8 cellular contexts compared by ENCODE assay signal in the genomic region with DNA sequence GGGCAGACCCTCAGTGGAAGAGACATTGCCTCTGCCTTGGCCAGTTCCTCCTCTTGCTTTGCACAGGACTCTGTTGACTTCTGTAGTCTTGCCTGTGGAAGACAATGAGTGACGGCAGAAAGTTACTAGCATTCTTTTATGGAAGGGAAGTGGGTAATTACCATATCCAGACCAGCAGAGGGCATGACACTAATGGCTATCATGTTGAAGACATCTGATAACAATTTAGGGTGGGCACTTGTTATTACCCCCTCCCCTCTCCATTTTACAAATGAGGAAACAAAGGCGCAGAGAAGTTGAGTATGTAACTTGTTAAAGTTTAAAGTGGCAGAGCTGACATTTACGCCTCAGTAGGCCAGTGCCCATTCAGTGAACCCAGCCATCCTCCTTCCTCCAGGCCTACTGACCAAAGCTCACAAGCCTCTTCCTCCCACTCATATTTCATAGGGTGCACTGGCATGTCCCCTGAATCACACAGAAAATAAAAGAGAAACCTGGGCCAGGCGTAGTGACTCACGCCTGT. TPM values are rescaled to one million over a fixed set of nuclear protein-coding genes. Genes with fewer than 3 reads are reported as not detected.
DNase-seq lines count a peak whose midpoint lies in the region; ATAC-seq and TF ChIP-seq lines count a peak whose summit lies in the region.

No MANE protein-coding gene starts in this region.

- CTCF ChIA-PET in IMR-90 (lab: Yijun Ruan, JAX), result no interaction called here

- DNase-seq in Daoy (ENCODE audit: low read depth) (peak; percentile 78), IMR-90 (no peak), brain microvascular endothelial cell (peak; percentile 62), spleen (no peak), NCI-H187 treated with DMSO at 0.1 percent for 48 hours (lab: John Stamatoyannopoulos, UW) (no peak), RPMI8226 (no peak), NCI-H446 treated with DMSO at 0.1 percent for 48 hours (lab: John Stamatoyannopoulos, UW) (no peak)

- no peak for ATAC-seq in IMR-90 (ENCODE audit: low read depth)

- no peak overlapping the region for H3K27ac ChIP-seq in IMR-90 (ENCODE audit: insufficient read depth, low read length)
- peak overlapping the region; percentile 77 for H3K27ac ChIP-seq in brain microvascular endothelial cell
- peak overlapping the region; percentile 99 for H3K27ac ChIP-seq in mesodermal cell (ENCODE audit: low read depth, low read length, severe bottlenecking)
- H3K27ac ChIP-seq in spleen, result no peak overlapping the region

- TF ChIP-seq RAD21 in IMR-90 (IDR thresholded peaks at IDR 0.05; ENCODE audit: low read length), result no peak

- no peak overlapping the region for H2BK5ac ChIP-seq in IMR-90 (ENCODE audit: low read depth, low read length, poor library complexity, severe bottlenecking)

- no peak overlapping the region for H4K8ac ChIP-seq in IMR-90 (ENCODE audit: low read depth in 2 of 2, low read length in 2 of 2)

- peaks cover 13% of the 10 kb centered on the region for H3K27me3 ChIP-seq in IMR-90 (ENCODE audit: control insufficient read depth, insufficient read depth, low read length)
- H3K27me3 ChIP-seq in brain microvascular endothelial cell (replicated peaks), result no peaks in the 10 kb centered on the region
- peaks cover 0 to 5% (median 0%) of the 10 kb centered on the region in 7 donors for H3K27me3 ChIP-seq in spleen (replicated peaks in 1 of 7)

- H3K9me1 ChIP-seq in IMR-90 (ENCODE audit: insufficient read depth, low read length), result no peaks in the 10 kb centered on the region

- H2BK20ac ChIP-seq in IMR-90 (ENCODE audit: low read depth, low read length), result no peak overlapping the region

- no peak overlapping the region for H3K56ac ChIP-seq in IMR-90 (ENCODE audit: extremely low read depth, insufficient read depth, low read length)

- H3K23ac ChIP-seq in IMR-90 (ENCODE audit: low read depth, low read length), result no peak overlapping the region

- H2BK120ac ChIP-seq in IMR-90 (ENCODE audit: low read depth, low read length), result no peak overlapping the region

- H2AK5ac ChIP-seq in IMR-90 (ENCODE audit: low read depth, low read length), result no peak overlapping the region

- no peak overlapping the region for H3K4me2 ChIP-seq in IMR-90 (ENCODE audit: low read depth, low read length)

- intact Hi-C loops in IMR-90 (cut with micrococcal nuclease), result no loop called here
- intact Hi-C loops in spleen (cut with DNase I; ENCODE audit: low total_unique reads), result no loop called here

- TF ChIP-seq CTCF in IMR-90 (conservative IDR thresholded peaks at IDR 0.05; ENCODE audit: low read depth, low read length) (peak; percentile 24; the same call in 1 of the 2 replicates), brain microvascular endothelial cell (IDR thresholded peaks at IDR 0.05; ENCODE audit: low read depth, low read length, missing control alignments) (peak; percentile 57), spleen (IDR thresholded peaks at IDR 0.05 in 8 of 11, conservative IDR thresholded peaks at IDR 0.05 in 3 of 11) (peak in 4 of 11 experiments; percentile 18 to 38 (median 30))

- dilution Hi-C loops in IMR-90 (cut with HindIII; ENCODE audit: low sequenced_read_pairs, unreplicated experiment), result no loop called here

- TF ChIP-seq POLR2A in IMR-90 (IDR thresholded peaks at IDR 0.05; ENCODE audit: low read depth, low read length), result no peak
- no peak for TF ChIP-seq POLR2A in spleen (IDR thresholded peaks at IDR 0.05)

- BruUV-seq in IMR-90 (replicated peaks; lab: Mats Ljungman, UMichigan), result no TSS peak

- no CpG with 5 or more reads among the region's 5 CpGs for WGBS in IMR-90 (ENCODE audit: extremely low coverage in 2 of 2, insufficient read length in 1 of 2), 2 experiments
- 81 to 100% methylated on average over 2 to 3 of the region's 5 CpGs for WGBS in mesodermal cell (ENCODE audit: insufficient coverage in 2 of 2), 2 experiments
- 74 to 85% (median 81%) methylated on average over 5 of the region's 5 CpGs for WGBS in spleen, 5 donors

- H4K20me1 ChIP-seq in IMR-90 (ENCODE audit: insufficient read depth, low read length), result no peaks in the 10 kb centered on the region

- in situ Hi-C loops in IMR-90 (cut with MboI; ENCODE audit: low sequenced_read_pairs), result no loop called here
- in situ Hi-C loops in brain microvascular endothelial cell (cut with HindIII; ENCODE audit: low pct_ligation_motif_present, low sequenced_read_pairs), result loop anchor here (25.0 kb wide), 1 partner anchor 470 kb away; no protein-coding TSS in a partner anchor

- H3K9ac ChIP-seq in IMR-90 (ENCODE audit: low read depth, low read length), result no peak overlapping the region

- H3K79me1 ChIP-seq in IMR-90 (ENCODE audit: low read depth in 1 of 2, low read length in 2 of 2), result no peaks in the 10 kb centered on the region

- no peaks in the 10 kb centered on the region for H3K36me3 ChIP-seq in IMR-90 (ENCODE audit: control insufficient read depth, insufficient read depth, low read length)
- no peaks in the 10 kb centered on the region for H3K36me3 ChIP-seq in brain microvascular endothelial cell (replicated peaks)
- H3K36me3 ChIP-seq in mesodermal cell (ENCODE audit: control insufficient read depth, insufficient read depth, low read length), result no peaks in the 10 kb centered on the region
- H3K36me3 ChIP-seq in spleen, result no peaks in the 10 kb centered on the region

- H2AK9ac ChIP-seq in IMR-90 (replicated peaks; ENCODE audit: low read depth, low read length, poor library complexity), result peak overlapping the region; percentile 74

- H3K4me1 ChIP-seq in IMR-90 (ENCODE audit: control insufficient read depth, insufficient read depth, low read length) (no peaks in the 10 kb centered on the region), mesodermal cell (ENCODE audit: control insufficient read depth, insufficient read depth, low read length, poor library complexity, severe bottlenecking) (peaks cover 49% of the 10 kb centered on the region), spleen (no peaks in the 10 kb centered on the region)

- H2BK15ac ChIP-seq in IMR-90 (ENCODE audit: low read depth, low read length), result no peak overlapping the region

- no peaks in the 10 kb centered on the region for H3K9me3 ChIP-seq in IMR-90 (ENCODE audit: control insufficient read depth, insufficient read depth, low read length)
- H3K9me3 ChIP-seq in mesodermal cell (ENCODE audit: control insufficient read depth, low read length), result no peaks in the 10 kb centered on the region
- no peaks in the 10 kb centered on the region for H3K9me3 ChIP-seq in spleen

- no peak overlapping the region for H3K14ac ChIP-seq in IMR-90 (replicated peaks; ENCODE audit: low read depth, low read length)

- POLR2A ChIA-PET in IMR-90 (lab: Charles Lee; ENCODE audit: unreplicated experiment), result no interaction called here

- no peak overlapping the region for H3K18ac ChIP-seq in IMR-90 (ENCODE audit: low read depth, low read length)

- H4K5ac ChIP-seq in IMR-90 (ENCODE audit: low read depth, low read length), result no peak overlapping the region

- no peak overlapping the region for H3K4ac ChIP-seq in IMR-90 (ENCODE audit: low read depth, low read length)

- no peak overlapping the region for H3K4me3 ChIP-seq in IMR-90 (ENCODE audit: insufficient read depth, low read depth, low read length)
- no peak overlapping the region for H3K4me3 ChIP-seq in brain microvascular endothelial cell (ENCODE audit: low read depth, low read length)
- no peak overlapping the region for H3K4me3 ChIP-seq in mesodermal cell (ENCODE audit: extremely low read depth, insufficient read depth, low read length, poor library complexity, severe bottlenecking)
- no peak overlapping the region for H3K4me3 ChIP-seq in spleen

- no peak overlapping the region for H2AFZ ChIP-seq in IMR-90 (replicated peaks; ENCODE audit: low read length, poor library complexity)

- H4K91ac ChIP-seq in IMR-90 (ENCODE audit: insufficient read depth, low read depth, low read length), result no peak overlapping the region

TF ChIP-seq in IMR-90, 13 proteins besides CTCF, POLR2A, EP300 and RAD21 (continues in another document):
- TF ChIP-seq MAZ (IDR thresholded peaks at IDR 0.05; ENCODE audit: borderline replicate concordance, low read depth, low read length) (no peak), USF2 (IDR thresholded peaks at IDR 0.05; ENCODE audit: low read depth, low read length) (no peak), CHD1 (IDR thresholded peaks at IDR 0.05; ENCODE audit: low read depth, low read length) (no peak), RFX5 (IDR thresholded peaks at IDR 0.05; ENCODE audit: low read depth, low read length) (no peak), BHLHE40 (IDR thresholded peaks at IDR 0.05; ENCODE audit: low read depth, low read length) (no peak), FOS (IDR thresholded peaks at IDR 0.05; ENCODE audit: low read depth, low read length) (no peak), RCOR1 (IDR thresholded peaks at IDR 0.05; ENCODE audit: insufficient replicate concordance, low read length) (no peak), NFE2L2 (IDR thresholded peaks at IDR 0.05; ENCODE audit: low read depth, low read length) (no peak), MXI1 (IDR thresholded peaks at IDR 0.05; ENCODE audit: borderline replicate concordance, low read depth, low read length) (no peak), SMC3 (IDR thresholded peaks at IDR 0.05; ENCODE audit: low read depth, low read length) (no peak)
- TF ChIP-seq, protein P1, sequence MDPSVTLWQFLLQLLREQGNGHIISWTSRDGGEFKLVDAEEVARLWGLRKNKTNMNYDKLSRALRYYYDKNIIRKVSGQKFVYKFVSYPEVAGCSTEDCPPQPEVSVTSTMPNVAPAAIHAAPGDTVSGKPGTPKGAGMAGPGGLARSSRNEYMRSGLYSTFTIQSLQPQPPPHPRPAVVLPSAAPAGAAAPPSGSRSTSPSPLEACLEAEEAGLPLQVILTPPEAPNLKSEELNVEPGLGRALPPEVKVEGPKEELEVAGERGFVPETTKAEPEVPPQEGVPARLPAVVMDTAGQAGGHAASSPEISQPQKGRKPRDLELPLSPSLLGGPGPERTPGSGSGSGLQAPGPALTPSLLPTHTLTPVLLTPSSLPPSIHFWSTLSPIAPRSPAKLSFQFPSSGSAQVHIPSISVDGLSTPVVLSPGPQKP (IDR thresholded peaks at IDR 0.05; ENCODE audit: borderline replicate concordance, low read depth, low read length), result no peak

RNA-seq across cellular contexts. Expression of gene FMN1, which starts 48.2 kb away (rescaled TPM):
- 4.9 and 5.7 TPM in 2 replicates for total RNA-seq in Daoy (2014; rRNA removed; shearing (Covaris generic))
- total RNA-seq in IMR-90 (2012; rRNA removed) (17.6 and 29.4 TPM in 2 replicates), spleen (10 to 100 TPM in 5 of 7 donors, 1 to 10 TPM in 2; 3.6 to 42.1 (median 19.6) TPM)
- polyA plus RNA-seq in IMR-90 (2012; rRNA removed) (6.4 and 7.3 TPM in 2 replicates), spleen (under 1 TPM; 0.43 to 0.83 (median 0.71) TPM)
- polyA plus RNA-seq in IMR-90 (2012; cell fraction: cytosol; rRNA removed), result 1.3 and 2.7 TPM in 2 replicates
- 3.5 and 18.2 TPM in 2 replicates for polyA plus RNA-seq in IMR-90 (2012; cell fraction: nucleus; rRNA removed; ENCODE audit: low replicate concordance)
- 1.7 TPM for polyA plus RNA-seq in mesodermal cell (2013, experiment 1 of 2)
- polyA plus RNA-seq in mesodermal cell (2013, experiment 2 of 2), result 0.96 TPM

Comparison
In these comparisons a context has a peak if more than half of its experiments do, and no peak if none do; other contexts are left out.
1. DNase-seq: peak in Daoy (single experiment) and brain microvascular endothelial cell (single experiment); none in IMR-90 (single experiment), spleen (single experiment), NCI-H187 treated with DMSO at 0.1 percent for 48 hours (single experiment), RPMI8226 (single experiment) and NCI-H446 treated with DMSO at 0.1 percent for 48 hours (single experiment).
2. H3K27ac ChIP-seq: peak in brain microvascular endothelial cell (single experiment) and mesodermal cell (single experiment); none in IMR-90 (single experiment) and spleen (0 of 8).